In genomic region chr2:128472789-128473174, GRCh38 we compare ENCODE assay signal across 9 cellular contexts.
DNase-seq lines count a peak whose midpoint lies in the region; ATAC-seq and TF ChIP-seq lines count a peak whose summit lies in the region.
"Had no signal": no experiment of that assay in that cellular context is flagged by ENCODE, and none has a peak within 500 bp of the region (broad histone marks: within the 10 kb centered on the region; RNA-seq: fewer than 3 reads in every experiment).

No MANE protein-coding gene starts in this region.

- H3K4me3 Mint-ChIP-seq in CD14-positive monocyte: peak overlapping the region; percentile 86 to 100
- H3K4me3 Mint-ChIP-seq in immature natural killer cell: peak overlapping the region in 4 of 5 donors; percentile 70 to 91 (median 88)
- H3K4me3 Mint-ChIP-seq: activated naive CD8-positive, alpha-beta T cell had no signal

- peaks cover 15% of the 10 kb centered on the region for H3K4me1 Mint-ChIP-seq in CD14-positive monocyte
- peaks cover 22 to 23% of the 10 kb centered on the region in 2 donors for H3K4me1 Mint-ChIP-seq in immature natural killer cell

- ATAC-seq in GM21576 (IDR thresholded peaks at IDR 0.05; ENCODE audit: unreplicated experiment): peak; percentile 23

- peaks cover 2 to 18% of the 10 kb centered on the region in 2 donors for H3K36me3 Mint-ChIP-seq in CD14-positive monocyte
- peaks cover 2 to 7% (median 7%) of the 10 kb centered on the region in 3 donors for H3K36me3 Mint-ChIP-seq in immature natural killer cell

- H3K9me3 Mint-ChIP-seq in CD14-positive monocyte: peaks cover 16 to 41% (median 36%) of the 10 kb centered on the region in 7 donors
- H3K9me3 Mint-ChIP-seq in immature natural killer cell: peaks cover 6 to 24% (median 17%) of the 10 kb centered on the region in 6 donors

- H3K27ac Mint-ChIP-seq in CD14-positive monocyte: peak overlapping the region in 2 of 7 donors; percentile 49 to 62
- H3K27ac Mint-ChIP-seq in immature natural killer cell: peak overlapping the region in 1 of 6 donors; percentile 24
- H3K27ac Mint-ChIP-seq: activated naive CD8-positive, alpha-beta T cell had no signal

- TF ChIP-seq CTCF in CD14-positive monocyte (IDR thresholded peaks at IDR 0.05): no peak

- intact Hi-C loops in CD14-positive monocyte (cut with micrococcal nuclease): no loop called here

- H3K27me3 Mint-ChIP-seq in CD14-positive monocyte (ENCODE audit: low read depth in 3 of 3): peaks cover 9 to 17% (median 12%) of the 10 kb centered on the region in 3 donors
- peaks cover 0 to 5% (median 3%) of the 10 kb centered on the region in 3 donors for H3K27me3 Mint-ChIP-seq in immature natural killer cell (ENCODE audit: low read depth in 3 of 3)

- DNase-seq in CD14-positive monocyte (ENCODE audit: low spot score) (no peak), NOMO-1 treated with DMSO at 0.1 percent for 48 hours (lab: John Stamatoyannopoulos, UW; ENCODE audit: unreplicated experiment) (peak; percentile 97), immature natural killer cell (no peak), NCI-H526 (lab: John Stamatoyannopoulos, UW) (no peak), GM19240 (ENCODE audit: insufficient read length, low spot score) (no peak)
- DNase-seq in stimulated activated CD4-positive, alpha-beta T cell treated with anti-CD3 and anti-CD28 coated beads, Interleukin-12 subunit alpha, Interleukin-12 subunit beta, amount 100 ng/mL, for 4 hours: no peak
- DNase-seq in stimulated activated CD4-positive, alpha-beta T cell treated with anti-CD3 and anti-CD28 coated beads, Interleukin-2, amount 100 ng/mL, for 48 hours: no peak
